ENCODE assay signal across 19 cellular contexts in the genomic region with DNA sequence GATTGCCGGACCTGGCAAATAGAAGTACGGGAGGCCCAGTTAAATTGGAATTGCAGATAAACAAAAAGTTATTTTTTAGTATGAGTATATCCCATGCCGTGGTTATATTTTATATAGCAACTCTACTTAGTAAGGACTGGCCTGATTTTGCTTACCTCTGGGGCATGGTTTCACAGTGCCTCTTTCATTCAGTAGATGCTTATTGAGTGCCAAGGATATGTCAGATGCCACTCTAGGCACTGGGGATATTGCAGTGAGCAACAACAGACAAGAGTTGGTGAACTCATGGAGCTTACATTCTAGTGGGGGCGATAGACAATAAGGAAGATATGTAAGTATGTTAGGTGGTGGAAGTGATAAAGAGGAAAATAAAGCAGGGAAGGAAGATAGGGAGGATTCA.
"Had no signal": no experiment of that assay in that cellular context is flagged by ENCODE, and none has a peak within 500 bp of the region (broad histone marks: within the 10 kb centered on the region; RNA-seq: fewer than 3 reads in every experiment).

No MANE protein-coding gene starts in this region.

- H3K27me3 Mint-ChIP-seq: activated naive CD8-positive, alpha-beta T cell treated with anti-CD3 and anti-CD28 coated beads, Interleukin-2, amount 50 U/mL, for 24 hours had no signal

- H3K4me3 Mint-ChIP-seq: activated naive CD4-positive, alpha-beta T cell treated with anti-CD3 and anti-CD28 coated beads for 36 hours; activated naive CD8-positive, alpha-beta T cell treated with anti-CD3 and anti-CD28 coated beads, Interleukin-2, amount 50 U/mL, for 24 hours; activated T-helper 17 cell treated with anti-CD3 and anti-CD28 coated beads, Interleukin-2, amount 50 U/mL, for 72 hours; naive B cell had no signal

- H3K4me3 ChIP-seq: colonic mucosa, skin epidermis, tibial artery had no signal

- H3K36me3 Mint-ChIP-seq: naive B cell had no signal

- H3K36me3 ChIP-seq: colonic mucosa, neutrophil had no signal

- H3K4me1 ChIP-seq: colonic mucosa had no signal

- FAIRE-seq: urothelium cell line had no signal

- H3K27ac ChIP-seq: colonic mucosa, neutrophil, skin epidermis, tibial artery had no signal

- H3K27me3 ChIP-seq: colonic mucosa, neutrophil, tibial artery had no signal

- DNase-seq: activated CD4-positive, alpha-beta T cell treated with anti-CD3 and anti-CD28 coated beads, Interleukin-2, amount 50 U/mL, for 4 hours; activated CD4-positive, CD25-positive, alpha-beta regulatory T cell treated with anti-CD3 and anti-CD28 coated beads, Interleukin-2, amount 50 U/mL, for 72 hours; activated naive CD4-positive, alpha-beta T cell treated with anti-CD3 and anti-CD28 coated beads for 36 hours; activated naive CD8-positive, alpha-beta T cell treated with anti-CD3 and anti-CD28 coated beads, Interleukin-2, amount 50 U/mL, for 24 hours; activated T-cell treated with anti-CD3 and anti-CD28 coated beads for 4 hours; aorta; colonic mucosa; foreskin fibroblast; head of caudate nucleus; left colon; naive B cell; stimulated activated CD4-positive, alpha-beta T cell treated with anti-CD3 and anti-CD28 coated beads, Interleukin-4, amount 100 ng/mL, for 24 hours; stimulated activated naive CD4-positive, alpha-beta T cell; T-helper 9 cell; tibial artery had no signal

- ATAC-seq: activated naive CD8-positive, alpha-beta T cell treated with anti-CD3 and anti-CD28 coated beads, Interleukin-2, amount 50 U/mL, for 24 hours; activated T-helper 17 cell treated with anti-CD3 and anti-CD28 coated beads, Interleukin-2, amount 50 U/mL, for 72 hours; left colon had no signal

- H3K27ac Mint-ChIP-seq: activated naive CD4-positive, alpha-beta T cell treated with anti-CD3 and anti-CD28 coated beads for 36 hours; activated naive CD8-positive, alpha-beta T cell treated with anti-CD3 and anti-CD28 coated beads, Interleukin-2, amount 50 U/mL, for 24 hours; activated T-helper 17 cell treated with anti-CD3 and anti-CD28 coated beads, Interleukin-2, amount 50 U/mL, for 72 hours; naive B cell had no signal

- H3K4me1 Mint-ChIP-seq: activated naive CD8-positive, alpha-beta T cell treated with anti-CD3 and anti-CD28 coated beads, Interleukin-2, amount 50 U/mL, for 24 hours; activated T-helper 17 cell treated with anti-CD3 and anti-CD28 coated beads, Interleukin-2, amount 50 U/mL, for 72 hours; naive B cell had no signal

- H3K9me3 ChIP-seq: colonic mucosa, neutrophil, tibial artery had no signal

- H3K9me3 Mint-ChIP-seq: activated naive CD4-positive, alpha-beta T cell treated with anti-CD3 and anti-CD28 coated beads for 36 hours; activated naive CD8-positive, alpha-beta T cell treated with anti-CD3 and anti-CD28 coated beads, Interleukin-2, amount 50 U/mL, for 24 hours; activated T-helper 17 cell treated with anti-CD3 and anti-CD28 coated beads, Interleukin-2, amount 50 U/mL, for 72 hours had no signal
